9 cellular contexts compared by ENCODE assay signal in the genomic region with DNA sequence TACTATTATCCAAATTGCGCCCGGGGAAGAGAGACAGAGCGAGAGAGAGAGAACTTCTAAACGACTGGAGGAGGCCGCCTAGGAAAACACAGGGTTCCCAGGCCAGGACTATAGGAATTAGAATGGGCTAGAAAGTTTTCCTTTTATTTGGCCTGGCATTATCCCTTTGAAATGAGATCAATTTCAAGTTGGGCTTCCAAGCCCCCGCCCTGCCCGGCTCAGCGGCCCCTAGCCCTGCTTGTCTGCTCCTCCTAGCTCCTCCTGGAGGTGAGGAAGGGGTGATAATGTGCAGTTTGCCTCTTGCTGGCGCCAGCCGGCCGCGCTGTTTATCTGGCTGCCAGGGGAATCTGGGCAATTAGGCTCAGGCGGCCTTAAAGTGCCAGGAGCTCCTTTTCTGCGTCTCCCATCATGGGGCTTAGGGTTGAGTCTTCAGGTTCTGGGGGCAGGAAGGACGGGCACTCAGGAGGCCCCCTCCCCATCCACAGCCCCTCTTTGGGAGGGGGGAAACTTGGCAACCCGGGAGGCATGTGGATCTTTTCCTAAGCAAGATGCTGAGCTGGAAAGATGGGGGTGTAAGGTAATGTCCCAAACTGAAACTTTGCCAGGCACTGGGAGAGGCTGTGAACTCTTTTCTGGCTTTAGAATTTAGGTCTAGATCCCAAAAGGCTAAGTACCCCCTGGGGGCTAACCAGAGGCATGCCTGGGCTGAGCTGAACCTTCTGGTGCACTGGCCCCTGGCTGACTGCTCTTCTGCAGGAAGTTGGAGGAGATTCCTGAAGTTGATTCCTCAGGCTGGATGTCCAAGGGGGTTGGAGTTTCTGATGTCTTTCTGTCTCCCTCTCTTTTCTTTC. TPM values are rescaled to one million over a fixed set of nuclear protein-coding genes. Genes with fewer than 3 reads are reported as not detected.
DNase-seq lines count a peak whose midpoint lies in the region; ATAC-seq and TF ChIP-seq lines count a peak whose summit lies in the region.
"Had no signal": no experiment of that assay in that cellular context is flagged by ENCODE, and none has a peak within 500 bp of the region (broad histone marks: within the 10 kb centered on the region; RNA-seq: fewer than 3 reads in every experiment).

No MANE protein-coding gene starts in this region.

- H4K20me1 ChIP-seq in smooth muscle cell (ENCODE audit: low read depth): peaks cover 98% of the 10 kb centered on the region

- DNase-seq in SK-MEL-5 (ENCODE audit: low read depth, low spot score) (peak; percentile 41), left cardiac atrium (no peak), smooth muscle cell (lab: John Stamatoyannopoulos, UW; ENCODE audit: unreplicated experiment) (no peak), GM19238 (ENCODE audit: insufficient read length, low spot score) (no peak), NCI-H226 (no peak)
- DNase-seq in activated naive CD4-positive, alpha-beta T cell treated with anti-CD3 and anti-CD28 coated beads, Interleukin-2, amount 50 U/mL, for 16 hours: no peak
- DNase-seq: naive thymus-derived CD8-positive, alpha-beta T cell had no signal

- H3K4me2 ChIP-seq in smooth muscle cell: peak overlapping the region; percentile 99

- ATAC-seq in left cardiac atrium (peak; percentile 28 to 50), HG03378 (IDR thresholded peaks at IDR 0.05; ENCODE audit: unreplicated experiment) (no peak)
- ATAC-seq: naive thymus-derived CD8-positive, alpha-beta T cell had no signal

- intact Hi-C loops in left cardiac atrium (cut with DNase I): loop anchor here (5.0 to 10.0 kb wide), 3 partner anchors 65 to 140 kb away; no protein-coding TSS in a partner anchor

- H3K36me3 ChIP-seq in HEK293 (ENCODE audit: control insufficient read depth in 2 of 2, insufficient read depth in 1 of 2, low read length in 2 of 2) (peaks cover 0 to 62% of the 10 kb centered on the region in 2 experiments; a peak in 2 of 3 replicates), smooth muscle cell (ENCODE audit: low read depth) (no peaks in the 10 kb centered on the region)

- H3K9me3 ChIP-seq in HEK293 (ENCODE audit: control insufficient read depth, insufficient read depth, low read depth, low read length) (no peaks in the 10 kb centered on the region), smooth muscle cell (replicated peaks; ENCODE audit: low read depth) (no peaks in the 10 kb centered on the region)

- H3K9ac ChIP-seq in smooth muscle cell (ENCODE audit: low read depth): peak overlapping the region; percentile 2

- CTCF ChIA-PET in HEK293 (lab: Yijun Ruan, JAX): interaction anchor here (0.5 to 6.0 kb wide), 18 partner anchors 9 to 1047 kb away, joined by 3 to 63 read pairs (median 4); no protein-coding TSS in a partner anchor

- peaks cover 52% of the 10 kb centered on the region for H3F3A ChIP-seq in smooth muscle cell (ENCODE audit: low read depth)

- POLR2A ChIA-PET in HEK293 (lab: Yijun Ruan, JAX): interaction anchor here (0.8 to 1.3 kb wide), 6 partner anchors 9 to 209 kb away, joined by 3 to 6 read pairs (median 4); no protein-coding TSS in a partner anchor

- no peaks in the 10 kb centered on the region for H3K27me3 ChIP-seq in smooth muscle cell (ENCODE audit: low read depth)

- H3K4me3 ChIP-seq in HEK293 (ENCODE audit: low read depth, low read length) (no peak overlapping the region), smooth muscle cell (peak overlapping the region; percentile 82)

- H2AFZ ChIP-seq in smooth muscle cell (ENCODE audit: low read depth): no peak overlapping the region

- peaks cover 32% of the 10 kb centered on the region for H3K4me1 ChIP-seq in HEK293 (ENCODE audit: control insufficient read depth, insufficient read depth, low read length)
- peaks cover 30% of the 10 kb centered on the region for H3K4me1 ChIP-seq in smooth muscle cell (ENCODE audit: low read depth)

- in situ Hi-C loops in SK-MEL-5 (cut with HindIII; ENCODE audit: low pct_unique_long_range_greater_than_20kb, low sequenced_read_pairs): no loop called here

- peaks cover 98% of the 10 kb centered on the region for H3K79me2 ChIP-seq in smooth muscle cell (ENCODE audit: low read depth)

- 13% methylated on average over 16 of the region's 16 CpGs for WGBS in smooth muscle cell (ENCODE audit: low lambda C conversion rate)

- peak overlapping the region; percentile 27 for H3K27ac ChIP-seq in HEK293 (ENCODE audit: extremely low read depth, low read depth, low read length)
- peak overlapping the region; percentile 56 for H3K27ac ChIP-seq in smooth muscle cell (ENCODE audit: low read depth)

- TF ChIP-seq CTCF in HEK293 (tag by site-specific recombination; IDR thresholded peaks at IDR 0.05) (peak; percentile 61; the same call in 1 of the 2 replicates), smooth muscle cell (IDR thresholded peaks at IDR 0.05; ENCODE audit: borderline replicate concordance, insufficient read depth, poor library complexity, severe bottlenecking) (peak; percentile 13)

TF ChIP-seq in HEK293, 187 proteins besides CTCF, POLR2A, EP300 and RAD21 (continues in another document):
- no peak for TF ChIP-seq ZNF473 (tag by site-specific recombination; IDR thresholded peaks at IDR 0.05)
- TF ChIP-seq, protein P1, sequence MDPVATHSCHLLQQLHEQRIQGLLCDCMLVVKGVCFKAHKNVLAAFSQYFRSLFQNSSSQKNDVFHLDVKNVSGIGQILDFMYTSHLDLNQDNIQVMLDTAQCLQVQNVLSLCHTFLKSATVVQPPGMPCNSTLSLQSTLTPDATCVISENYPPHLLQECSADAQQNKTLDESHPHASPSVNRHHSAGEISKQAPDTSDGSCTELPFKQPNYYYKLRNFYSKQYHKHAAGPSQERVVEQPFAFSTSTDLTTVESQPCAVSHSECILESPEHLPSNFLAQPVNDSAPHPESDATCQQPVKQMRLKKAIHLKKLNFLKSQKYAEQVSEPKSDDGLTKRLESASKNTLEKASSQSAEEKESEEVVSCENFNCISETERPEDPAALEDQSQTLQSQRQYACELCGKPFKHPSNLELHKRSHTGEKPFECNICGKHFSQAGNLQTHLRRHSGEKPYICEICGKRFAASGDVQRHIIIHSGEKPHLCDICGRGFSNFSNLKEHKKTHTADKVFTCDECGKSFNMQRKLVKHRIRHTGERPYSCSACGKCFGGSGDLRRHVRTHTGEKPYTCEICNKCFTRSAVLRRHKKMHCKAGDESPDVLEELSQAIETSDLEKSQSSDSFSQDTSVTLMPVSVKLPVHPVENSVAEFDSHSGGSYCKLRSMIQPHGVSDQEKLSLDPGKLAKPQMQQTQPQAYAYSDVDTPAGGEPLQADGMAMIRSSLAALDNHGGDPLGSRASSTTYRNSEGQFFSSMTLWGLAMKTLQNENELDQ (tag by site-specific recombination; IDR thresholded peaks at IDR 0.05; ENCODE audit: low read depth): no peak
- TF ChIP-seq, protein P2, sequence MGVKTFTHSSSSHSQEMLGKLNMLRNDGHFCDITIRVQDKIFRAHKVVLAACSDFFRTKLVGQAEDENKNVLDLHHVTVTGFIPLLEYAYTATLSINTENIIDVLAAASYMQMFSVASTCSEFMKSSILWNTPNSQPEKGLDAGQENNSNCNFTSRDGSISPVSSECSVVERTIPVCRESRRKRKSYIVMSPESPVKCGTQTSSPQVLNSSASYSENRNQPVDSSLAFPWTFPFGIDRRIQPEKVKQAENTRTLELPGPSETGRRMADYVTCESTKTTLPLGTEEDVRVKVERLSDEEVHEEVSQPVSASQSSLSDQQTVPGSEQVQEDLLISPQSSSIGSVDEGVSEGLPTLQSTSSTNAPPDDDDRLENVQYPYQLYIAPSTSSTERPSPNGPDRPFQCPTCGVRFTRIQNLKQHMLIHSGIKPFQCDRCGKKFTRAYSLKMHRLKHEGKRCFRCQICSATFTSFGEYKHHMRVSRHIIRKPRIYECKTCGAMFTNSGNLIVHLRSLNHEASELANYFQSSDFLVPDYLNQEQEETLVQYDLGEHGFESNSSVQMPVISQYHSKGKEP (tag by site-specific recombination; IDR thresholded peaks at IDR 0.05): no peak
- TF ChIP-seq ZBTB17 (tag by site-specific recombination; IDR thresholded peaks at IDR 0.05): peak; percentile 94
- TF ChIP-seq SP2 (tag by site-specific recombination; IDR thresholded peaks at IDR 0.05): no peak
- TF ChIP-seq, protein P3, sequence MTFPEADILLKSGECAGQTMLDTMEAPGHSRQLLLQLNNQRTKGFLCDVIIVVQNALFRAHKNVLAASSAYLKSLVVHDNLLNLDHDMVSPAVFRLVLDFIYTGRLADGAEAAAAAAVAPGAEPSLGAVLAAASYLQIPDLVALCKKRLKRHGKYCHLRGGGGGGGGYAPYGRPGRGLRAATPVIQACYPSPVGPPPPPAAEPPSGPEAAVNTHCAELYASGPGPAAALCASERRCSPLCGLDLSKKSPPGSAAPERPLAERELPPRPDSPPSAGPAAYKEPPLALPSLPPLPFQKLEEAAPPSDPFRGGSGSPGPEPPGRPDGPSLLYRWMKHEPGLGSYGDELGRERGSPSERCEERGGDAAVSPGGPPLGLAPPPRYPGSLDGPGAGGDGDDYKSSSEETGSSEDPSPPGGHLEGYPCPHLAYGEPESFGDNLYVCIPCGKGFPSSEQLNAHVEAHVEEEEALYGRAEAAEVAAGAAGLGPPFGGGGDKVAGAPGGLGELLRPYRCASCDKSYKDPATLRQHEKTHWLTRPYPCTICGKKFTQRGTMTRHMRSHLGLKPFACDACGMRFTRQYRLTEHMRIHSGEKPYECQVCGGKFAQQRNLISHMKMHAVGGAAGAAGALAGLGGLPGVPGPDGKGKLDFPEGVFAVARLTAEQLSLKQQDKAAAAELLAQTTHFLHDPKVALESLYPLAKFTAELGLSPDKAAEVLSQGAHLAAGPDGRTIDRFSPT (tag by site-specific recombination; IDR thresholded peaks at IDR 0.05): 0 out of 2 replicates have a peak, but pooled peaks have one; percentile 18
- TF ChIP-seq ZNF677 (tag by site-specific recombination; IDR thresholded peaks at IDR 0.05): no peak
- TF ChIP-seq ZNF155 (tag by site-specific recombination; IDR thresholded peaks at IDR 0.05): no peak
- TF ChIP-seq ZNF37A (tag by site-specific recombination; IDR thresholded peaks at IDR 0.05): no peak
- TF ChIP-seq ZNF394 (tag by site-specific recombination; IDR thresholded peaks at IDR 0.05; ENCODE audit: borderline replicate concordance): no peak
- no peak for TF ChIP-seq KLF7 (tag by site-specific recombination; IDR thresholded peaks at IDR 0.05; ENCODE audit: borderline replicate concordance)
- no peak for TF ChIP-seq ZNF221 (tag by site-specific recombination; IDR thresholded peaks at IDR 0.05; ENCODE audit: borderline replicate concordance)
- TF ChIP-seq ZNF514 (tag by site-specific recombination; IDR thresholded peaks at IDR 0.05): no peak
- no peak for TF ChIP-seq ZNF629 (tag by site-specific recombination; IDR thresholded peaks at IDR 0.05)
- no peak for TF ChIP-seq ZNF121 (tag by site-specific recombination; IDR thresholded peaks at IDR 0.05)
- TF ChIP-seq ZNF670 (tag by site-specific recombination; IDR thresholded peaks at IDR 0.05; ENCODE audit: low read depth): no peak

RNA-seq across cellular contexts. Expression of a gene that starts 5.5 kb away (rescaled TPM):
- 3.2 and 4.6 TPM in 2 replicates for total RNA-seq in SK-MEL-5 (2014; rRNA removed; shearing (Covaris generic))
- polyA plus RNA-seq in SK-MEL-5 (2015; cell fraction: cytosol; rRNA removed): 12.2 and 13.6 TPM in 2 replicates
- polyA plus RNA-seq in SK-MEL-5 (2015; cell fraction: nucleus; rRNA removed): 17.8 and 19.8 TPM in 2 replicates
- total RNA-seq in left cardiac atrium (10 to 100 TPM; 13.5 to 51.5 TPM), smooth muscle cell (41.6 and 42.6 TPM in 2 replicates)
- 37.9 and 44.0 TPM in 2 replicates for polyA plus RNA-seq in smooth muscle cell
- polyA plus RNA-seq: naive thymus-derived CD8-positive, alpha-beta T cell had no signal
